ENCODE assay signal across 8 cellular contexts in the genomic region with DNA sequence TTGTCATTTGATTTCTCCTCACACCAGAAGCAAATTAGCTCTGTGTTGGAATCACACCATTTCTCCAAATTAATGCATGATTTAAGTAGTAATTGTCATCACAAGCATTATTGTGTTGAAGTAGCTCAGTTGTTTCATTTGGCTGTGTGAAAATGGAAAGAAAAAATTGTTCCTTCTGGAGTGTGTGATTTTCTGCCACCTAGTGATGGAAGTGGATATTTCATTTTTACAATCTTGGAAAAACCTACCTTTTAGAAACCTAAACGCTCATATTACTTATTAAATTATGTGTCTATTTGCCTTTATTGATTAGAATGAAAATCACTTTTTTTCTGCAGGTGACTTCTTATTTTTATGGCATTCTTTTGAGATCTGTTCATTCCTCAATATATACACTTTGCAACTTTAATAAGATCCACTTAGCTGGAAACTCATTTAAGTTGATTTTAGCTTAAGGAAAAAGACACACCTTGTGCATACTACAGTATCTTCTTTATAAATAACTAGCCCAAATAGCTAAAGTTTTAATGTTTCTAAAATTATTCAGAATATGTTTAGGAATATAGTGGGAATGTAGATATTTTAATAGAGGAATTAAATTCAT. TPM values are rescaled to one million over a fixed set of nuclear protein-coding genes. Genes with fewer than 3 reads are reported as not detected.
DNase-seq lines count a peak whose midpoint lies in the region; ATAC-seq, FAIRE-seq and TF ChIP-seq lines count a peak whose summit lies in the region.

No MANE protein-coding gene starts in this region.

- no peak overlapping the region for H3K27ac Mint-ChIP-seq in natural killer cell
- H3K27ac Mint-ChIP-seq in natural killer cell treated with Interleukin-12 subunit alpha and Interleukin-12 subunit beta and Interleukin-15 and Interleukin-18, amount 100 ng/mL, for 72 hours: no peak overlapping the region

- H3K4me2 ChIP-seq in GM12878 (ENCODE audit: control insufficient read depth, insufficient read depth): no peak overlapping the region

- intact Hi-C loops in natural killer cell (cut with micrococcal nuclease): no loop called here
- intact Hi-C loops in GM12878 (cut with micrococcal nuclease; ENCODE audit: unreplicated experiment): loop anchor here (2.0 to 5.0 kb wide), 2 partner anchors 53 to 371 kb away; no protein-coding TSS in a partner anchor

- no peak for TF ChIP-seq EP300 in GM12878 (IDR thresholded peaks at IDR 0.05; ENCODE audit: borderline replicate concordance in 1 of 2, control insufficient read depth in 1 of 2, low read depth in 2 of 2, low read length in 2 of 2)

- no peaks in the 10 kb centered on the region for H3K4me1 ChIP-seq in GM12878 (ENCODE audit: control insufficient read depth, insufficient read depth, low read length)

- CTCF ChIA-PET in GM12878 (lab: Yijun Ruan, JAX): interaction anchor here (0.8 to 2.4 kb wide), 42 partner anchors 9 to 663 kb away, joined by 3 to 31 read pairs (median 6); partner anchors contain the start of genes ADAM22 and SRI

- ATAC-seq in natural killer cell (no peak), GM12878 (peak; percentile 59), HG03045 (IDR thresholded peaks at IDR 0.05; ENCODE audit: unreplicated experiment) (no peak), HG02623 (IDR thresholded peaks at IDR 0.05; ENCODE audit: unreplicated experiment) (no peak)
- no peak for ATAC-seq in natural killer cell treated with Interleukin-12 subunit alpha and Interleukin-12 subunit beta and Interleukin-15 and Interleukin-18, amount 100 ng/mL, for 72 hours

- no peak overlapping the region for H3K4me3 Mint-ChIP-seq in natural killer cell
- no peak overlapping the region for H3K4me3 Mint-ChIP-seq in natural killer cell treated with Interleukin-12 subunit alpha and Interleukin-12 subunit beta and Interleukin-15 and Interleukin-18, amount 100 ng/mL, for 72 hours

- WGBS in GM12878 (ENCODE audit: insufficient coverage, insufficient replicate concordance, low lambda C conversion rate, missing lambda C conversion rate): 50% methylated on average over 1 of the region's 1 CpG

- BruUV-seq in GM12878 (replicated peaks; lab: Mats Ljungman, UMichigan): no TSS peak

- H2AFZ ChIP-seq in GM12878 (ENCODE audit: control insufficient read depth, low read depth, low read length): no peak overlapping the region; the same call in 1 of the 2 replicates

- TF ChIP-seq CTCF in natural killer cell (IDR thresholded peaks at IDR 0.05) (peak; percentile 55), GM12878 (IDR thresholded peaks at IDR 0.05 in 2 of 3, conservative IDR thresholded peaks at IDR 0.05 in 1 of 3; ENCODE audit: control insufficient read depth in 2 of 3, extremely low read depth in 1 of 3, insufficient read depth in 1 of 3, low read depth in 3 of 3, low read length in 3 of 3) (peak; percentile 37 to 58 (median 43); a peak in 5 of 6 replicates)

- in situ Hi-C loops in GM12878 (cut with MboI): no loop called here

- H3K9ac ChIP-seq in GM12878 (ENCODE audit: control insufficient read depth, insufficient read depth, low read length): no peak overlapping the region

- H3K9me3 Mint-ChIP-seq in natural killer cell: no peaks in the 10 kb centered on the region
- H3K9me3 Mint-ChIP-seq in natural killer cell treated with Interleukin-12 subunit alpha and Interleukin-12 subunit beta and Interleukin-15 and Interleukin-18, amount 100 ng/mL, for 72 hours: no peaks in the 10 kb centered on the region

- SMC1A ChIA-PET in GM12878 (lab: Charles Lee; ENCODE audit: uncharacterized antibody, unreplicated experiment): interaction anchor here (0.7 to 2.5 kb wide), 33 partner anchors 8 to 664 kb away, joined by 3 to 17 read pairs (median 4); partner anchors contain the start of gene ADAM22

- H3K4me1 Mint-ChIP-seq in natural killer cell: no peaks in the 10 kb centered on the region
- H3K4me1 Mint-ChIP-seq in natural killer cell treated with Interleukin-12 subunit alpha and Interleukin-12 subunit beta and Interleukin-15 and Interleukin-18, amount 100 ng/mL, for 72 hours (ENCODE audit: low read depth in 2 of 2): no peaks in the 10 kb centered on the region

- H3K79me2 ChIP-seq in GM12878 (ENCODE audit: control insufficient read depth, insufficient read depth, low read length): no peaks in the 10 kb centered on the region

- peak; percentile 38 for FAIRE-seq in GM12878 (lab: Jason Lieb, UNC)

- TF ChIP-seq RAD21 in GM12878 (IDR thresholded peaks at IDR 0.05; ENCODE audit: insufficient read depth, low read depth, low read length): peak; percentile 55

- no peak overlapping the region for H3K27ac ChIP-seq in GM12878 (ENCODE audit: control insufficient read depth, insufficient read depth)

- no peaks in the 10 kb centered on the region for H3K27me3 ChIP-seq in GM12878 (replicated peaks in 1 of 2; ENCODE audit: control insufficient read depth in 2 of 2, insufficient read depth in 2 of 2, low read length in 1 of 2)

- 0 out of 4 replicates have a peak, but pooled peaks cover 0 to 5% of the 10 kb centered on the region in 2 experiments for H3K36me3 ChIP-seq in GM12878 (ENCODE audit: control insufficient read depth in 2 of 2, insufficient read depth in 2 of 2, low read length in 1 of 2)

- H3K4me3 ChIP-seq in GM12878: no peak overlapping the region

- TF ChIP-seq POLR2A in GM12878 (IDR thresholded peaks at IDR 0.05; ENCODE audit: low read depth, low read length): no peak

- DNase-seq in natural killer cell: no peak
- no peak for DNase-seq in natural killer cell treated with Interleukin-12 subunit alpha and Interleukin-12 subunit beta and Interleukin-15 and Interleukin-18, amount 100 ng/mL, for 72 hours (ENCODE audit: low spot score)
- DNase-seq in M059J (ENCODE audit: low read depth): peak; percentile 16
- DNase-seq in GM12878 (ENCODE audit: low read depth, low spot score): no peak
- DNase-seq in lung microvascular endothelial cell (ENCODE audit: low read depth in 2 of 2): peak; percentile 12 to 35
- no peak for DNase-seq in NCI-H187 (lab: John Stamatoyannopoulos, UW)

- POLR2A ChIA-PET in GM12878 (lab: Charles Lee): interaction anchor here (1.2 kb wide), 1 partner anchor 236 kb away, joined by 4 read pairs; the partner anchor contains the start of gene ADAM22

- no peaks in the 10 kb centered on the region for H3K27me3 Mint-ChIP-seq in natural killer cell (ENCODE audit: low read depth in 2 of 2)
- H3K27me3 Mint-ChIP-seq in natural killer cell treated with Interleukin-12 subunit alpha and Interleukin-12 subunit beta and Interleukin-15 and Interleukin-18, amount 100 ng/mL, for 72 hours: no peaks in the 10 kb centered on the region

- RAD21 ChIA-PET in GM12878 (lab: Charles Lee; ENCODE audit: unreplicated experiment): interaction anchor here (0.5 to 2.5 kb wide), 20 partner anchors 8 to 737 kb away, joined by 3 to 15 read pairs (median 4); partner anchors contain the start of gene ADAM22

- no peaks in the 10 kb centered on the region for H4K20me1 ChIP-seq in GM12878 (ENCODE audit: control insufficient read depth, insufficient read depth)

- H3K9me3 ChIP-seq in GM12878 (replicated peaks; ENCODE audit: control insufficient read depth, insufficient read depth, low read length): no peaks in the 10 kb centered on the region

- no peaks in the 10 kb centered on the region for H3K36me3 Mint-ChIP-seq in natural killer cell
- no peaks in the 10 kb centered on the region for H3K36me3 Mint-ChIP-seq in natural killer cell treated with Interleukin-12 subunit alpha and Interleukin-12 subunit beta and Interleukin-15 and Interleukin-18, amount 100 ng/mL, for 72 hours

TF ChIP-seq in GM12878, 131 proteins besides CTCF, POLR2A, EP300 and RAD21:
- TF ChIP-seq NRF1 (conservative IDR thresholded peaks at IDR 0.05; ENCODE audit: low read depth, low read length): no peak
- peak; percentile 38; the same call in 1 of the 2 replicates for TF ChIP-seq SMC3 (IDR thresholded peaks at IDR 0.05; ENCODE audit: borderline replicate concordance, low read length)
- no peak for TF ChIP-seq USF1 (IDR thresholded peaks at IDR 0.05; ENCODE audit: borderline replicate concordance, extremely low read length, insufficient read depth, low read depth, low read length)
- no peak for TF ChIP-seq CREB1 (IDR thresholded peaks at IDR 0.05; ENCODE audit: low read depth)
- TF ChIP-seq TCF3 (IDR thresholded peaks at IDR 0.05; ENCODE audit: borderline replicate concordance, insufficient read depth, low read depth, low read length): no peak
- no peak for TF ChIP-seq PML (IDR thresholded peaks at IDR 0.05; ENCODE audit: low read length)
- no peak for TF ChIP-seq NFXL1 (IDR thresholded peaks at IDR 0.05; ENCODE audit: borderline replicate concordance)
- peak; percentile 20; the same call in 1 of the 2 replicates for TF ChIP-seq SMARCA5 (IDR thresholded peaks at IDR 0.05)
TF ChIP-seq in GM12878: peak in this region for 2.

RNA-seq across cellular contexts. Expression of gene SRI, which starts 50.0 kb away (rescaled TPM):
- total RNA-seq in natural killer cell (10 to 100 TPM; 67.9 to 75.0 (median 68.6) TPM), GM12878 (2014; rRNA removed) (94.7 and 139 TPM in 2 replicates), GM12878 (2014; rRNA removed; fragmentation: Illumina TruSeq; extraction: Trizol) (200 and 229 TPM in 2 replicates), GM12878 (2021) (190 and 203 TPM in 2 replicates), lung microvascular endothelial cell (69.2 and 95.9 TPM in 2 replicates)
- total RNA-seq in natural killer cell treated with Interleukin-12 subunit alpha and Interleukin-12 subunit beta and Interleukin-15 and Interleukin-18, amount 100 ng/mL, for 72 hours: 100 to 1,000 TPM; 140 to 152 TPM
- total RNA-seq in M059J (2014; rRNA removed; shearing (Covaris generic)): 44.9 and 92.0 TPM in 2 replicates
- total RNA-seq in GM12878 (2013; cell fraction: nucleolus; rRNA removed): 183 and 195 TPM in 2 replicates
- 109 TPM for polyA plus RNA-seq in GM12878 (2011; ENCODE audit: low read depth)
- polyA plus RNA-seq in GM12878 (2011; rRNA removed) (588 and 745 TPM in 2 replicates), GM12878 (2014; fragmentation: Illumina TruSeq; extraction: Trizol) (240 and 288 TPM in 2 replicates), GM12878 (2014; fragmentation: Nextera tagmentation; extraction: Ambion mirVana) (100 to 1,000 TPM; 174 to 259 TPM), GM12878 (2014; rRNA removed) (225 and 243 TPM in 2 replicates), GM12878 (2016; fragmentation: Nextera tagmentation; extraction: Ambion mirVana) (100 to 1,000 TPM; 490 to 511 TPM)
- polyA plus RNA-seq in GM12878 (2011; cell fraction: cytosol; rRNA removed): 297 and 342 TPM in 2 replicates
- 282 and 382 TPM in 2 replicates for polyA plus RNA-seq in GM12878 (2011; cell fraction: nucleus; rRNA removed)
- 162 and 251 TPM in 2 replicates for polyA plus RNA-seq in GM12878 (2012)
- 167 and 240 TPM in 2 replicates for polyA minus RNA-seq in GM12878 (2011; rRNA and poly(A)+ RNA removed)
- polyA minus RNA-seq in GM12878 (2011; cell fraction: cytosol; rRNA and poly(A)+ RNA removed): 93.7 and 113 TPM in 2 replicates
- polyA minus RNA-seq in GM12878 (2011; cell fraction: nucleus; rRNA and poly(A)+ RNA removed): 99.6 and 160 TPM in 2 replicates

Comparison
In these comparisons a context has a peak if more than half of its experiments do, and no peak if none do; other contexts are left out.
1. DNase-seq: peak in M059J (single experiment) and lung microvascular endothelial cell (2 of 2); none in natural killer cell (single experiment), natural killer cell treated with Interleukin-12 subunit alpha and Interleukin-12 subunit beta and Interleukin-15 and Interleukin-18, amount 100 ng/mL, for 72 hours (single experiment), GM12878 (single experiment) and NCI-H187 (0 of 2).